In genomic region chr7:27745064-27745583, GRCh38 we compare ENCODE assay signal across 8 cellular contexts. TPM values are rescaled to one million over a fixed set of nuclear protein-coding genes. Genes with fewer than 3 reads are reported as not detected.
DNase-seq lines count a peak whose midpoint lies in the region; ATAC-seq and TF ChIP-seq lines count a peak whose summit lies in the region.

No MANE protein-coding gene starts in this region.

- ATAC-seq in HG03432 (IDR thresholded peaks at IDR 0.05; ENCODE audit: unreplicated experiment), result peak; percentile 29
- ATAC-seq in GM18505 (IDR thresholded peaks at IDR 0.05; ENCODE audit: unreplicated experiment), result no peak
- no peak for ATAC-seq in HG03378 (IDR thresholded peaks at IDR 0.05; ENCODE audit: unreplicated experiment)
- no peak for ATAC-seq in stimulated activated naive B cell treated with anti-CD40 and anti-IgM and Interleukin-4, amounts not matched to agents 10 μg/mL and 1 μg/mL and 100 μg/mL, for 72 hours (replicated peaks)

- TF ChIP-seq POLR2A in GM18505 (IDR thresholded peaks at IDR 0.05; ENCODE audit: borderline replicate concordance, extremely low read depth, insufficient read depth, insufficient read length), result no peak

- H2AFZ ChIP-seq in fibroblast of lung (ENCODE audit: low read length), result no peak overlapping the region

- H3K36me3 Mint-ChIP-seq in stimulated activated naive B cell treated with anti-CD40 and anti-IgM and Interleukin-4, amounts not matched to agents 10 μg/mL and 1 μg/mL and 100 μg/mL, for 72 hours, result peaks cover 4 to 9% of the 10 kb centered on the region in 2 donors

- H3K36me3 ChIP-seq in DOHH2 (ENCODE audit: control insufficient read depth, low read length) (peaks cover 22% of the 10 kb centered on the region), fibroblast of lung (ENCODE audit: control insufficient read depth, insufficient read depth, low read length) (peaks cover 3% of the 10 kb centered on the region)

- H3K79me2 ChIP-seq in DOHH2 (ENCODE audit: control insufficient read depth, low read length) (peaks cover 64% of the 10 kb centered on the region), fibroblast of lung (ENCODE audit: control insufficient read depth, insufficient read depth, low read length) (peaks cover 49% of the 10 kb centered on the region)

- TF ChIP-seq CTCF in DOHH2 (IDR thresholded peaks at IDR 0.05; ENCODE audit: low read depth, low read length, poor library complexity, severe bottlenecking) (peak; percentile 53), fibroblast of lung (conservative IDR thresholded peaks at IDR 0.05 in 1 of 2, IDR thresholded peaks at IDR 0.05 in 1 of 2; ENCODE audit: low read depth in 1 of 2, low read length in 2 of 2) (peak; percentile 57 to 66)

- H3K27ac ChIP-seq in DOHH2 (ENCODE audit: low read depth, low read length), result no peak overlapping the region
- no peak overlapping the region for H3K27ac ChIP-seq in fibroblast of lung (ENCODE audit: insufficient read depth, low read length)

- no peaks in the 10 kb centered on the region for H3K9me3 ChIP-seq in DOHH2 (ENCODE audit: control insufficient read depth, insufficient read depth, low read length)
- H3K9me3 ChIP-seq in fibroblast of lung (ENCODE audit: control insufficient read depth, insufficient read depth, low read depth, low read length), result no peaks in the 10 kb centered on the region

- H3K4me1 Mint-ChIP-seq in stimulated activated naive B cell treated with anti-CD40 and anti-IgM and Interleukin-4, amounts not matched to agents 10 μg/mL and 1 μg/mL and 100 μg/mL, for 72 hours, result peaks cover 25 to 36% of the 10 kb centered on the region in 2 donors

- H3K4me3 ChIP-seq in DOHH2 (ENCODE audit: low read length) (no peak overlapping the region), fibroblast of lung (replicated peaks in 1 of 4; ENCODE audit: control extremely low read depth in 1 of 4, insufficient read depth in 1 of 4, low read depth in 3 of 4, low read length in 4 of 4) (no peak overlapping the region)

- peak; percentile 37 for DNase-seq in SHP77 treated with DMSO at 0.1 percent for 48 hours (lab: John Stamatoyannopoulos, UW)
- DNase-seq in fibroblast of lung (ENCODE audit: low read depth in 2 of 2), result peak; percentile 54 to 85
- DNase-seq in putamen (ENCODE audit: low spot score), result peak; percentile 48
- DNase-seq in stimulated activated naive B cell treated with anti-CD40 and anti-IgM and Interleukin-4, amounts not matched to agents 10 μg/mL and 1 μg/mL and 100 μg/mL, for 72 hours, result no peak

- peaks cover 3% of the 10 kb centered on the region for H3F3A ChIP-seq in DOHH2 (ENCODE audit: control insufficient read depth, insufficient read depth)

- no peaks in the 10 kb centered on the region for H3K9me3 Mint-ChIP-seq in stimulated activated naive B cell treated with anti-CD40 and anti-IgM and Interleukin-4, amounts not matched to agents 10 μg/mL and 1 μg/mL and 100 μg/mL, for 72 hours

- no peaks in the 10 kb centered on the region for H3K27me3 Mint-ChIP-seq in stimulated activated naive B cell treated with anti-CD40 and anti-IgM and Interleukin-4, amounts not matched to agents 10 μg/mL and 1 μg/mL and 100 μg/mL, for 72 hours

- H3K4me3 Mint-ChIP-seq in stimulated activated naive B cell treated with anti-CD40 and anti-IgM and Interleukin-4, amounts not matched to agents 10 μg/mL and 1 μg/mL and 100 μg/mL, for 72 hours, result no peak overlapping the region

- H3K27me3 ChIP-seq in DOHH2 (ENCODE audit: control insufficient read depth, low read length), result no peaks in the 10 kb centered on the region
- H3K27me3 ChIP-seq in fibroblast of lung (ENCODE audit: control insufficient read depth, insufficient read depth, low read length), result no peaks in the 10 kb centered on the region

- H3K4me1 ChIP-seq in DOHH2 (ENCODE audit: control insufficient read depth, low read length) (peaks cover 14% of the 10 kb centered on the region), fibroblast of lung (ENCODE audit: control insufficient read depth, extremely low read depth, insufficient read depth, low read length) (peaks cover 5% of the 10 kb centered on the region)

- 0 out of 2 replicates have a peak overlapping the region, but pooled peaks have one; percentile 3 for H3K4me2 ChIP-seq in DOHH2 (ENCODE audit: low read length)
- peak overlapping the region; percentile 9 for H3K4me2 ChIP-seq in fibroblast of lung (ENCODE audit: extremely low read depth, insufficient read depth, low read length)

- no peaks in the 10 kb centered on the region for H3K9me2 ChIP-seq in DOHH2 (replicated peaks; ENCODE audit: control insufficient read depth, low read length)

- H4K20me1 ChIP-seq in DOHH2 (ENCODE audit: control insufficient read depth, insufficient read depth, low read depth, low read length), result 0 out of 2 replicates have a peak, but pooled peaks cover 9% of the 10 kb centered on the region
- no peaks in the 10 kb centered on the region for H4K20me1 ChIP-seq in fibroblast of lung (ENCODE audit: control insufficient read depth, extremely low read depth, insufficient read depth, low read length)

- H3K9ac ChIP-seq in fibroblast of lung (ENCODE audit: insufficient read depth, low read length), result no peak overlapping the region

- no peak overlapping the region for H3K27ac Mint-ChIP-seq in stimulated activated naive B cell treated with anti-CD40 and anti-IgM and Interleukin-4, amounts not matched to agents 10 μg/mL and 1 μg/mL and 100 μg/mL, for 72 hours

RNA-seq across cellular contexts. Expression of gene TAX1BP1, which starts 5.2 kb away (rescaled TPM):
- total RNA-seq in fibroblast of lung, result 80.9 and 98.6 TPM in 2 replicates
- polyA plus RNA-seq in fibroblast of lung, result 70.1 and 111 TPM in 2 replicates
- polyA plus RNA-seq in fibroblast of lung (2012), result 60.5 and 81.7 TPM in 2 replicates
- 19.4 and 25.8 TPM in 2 replicates for polyA minus RNA-seq in fibroblast of lung (ENCODE audit: low replicate concordance)
